8 cellular contexts compared by ENCODE assay signal in the genomic region with DNA sequence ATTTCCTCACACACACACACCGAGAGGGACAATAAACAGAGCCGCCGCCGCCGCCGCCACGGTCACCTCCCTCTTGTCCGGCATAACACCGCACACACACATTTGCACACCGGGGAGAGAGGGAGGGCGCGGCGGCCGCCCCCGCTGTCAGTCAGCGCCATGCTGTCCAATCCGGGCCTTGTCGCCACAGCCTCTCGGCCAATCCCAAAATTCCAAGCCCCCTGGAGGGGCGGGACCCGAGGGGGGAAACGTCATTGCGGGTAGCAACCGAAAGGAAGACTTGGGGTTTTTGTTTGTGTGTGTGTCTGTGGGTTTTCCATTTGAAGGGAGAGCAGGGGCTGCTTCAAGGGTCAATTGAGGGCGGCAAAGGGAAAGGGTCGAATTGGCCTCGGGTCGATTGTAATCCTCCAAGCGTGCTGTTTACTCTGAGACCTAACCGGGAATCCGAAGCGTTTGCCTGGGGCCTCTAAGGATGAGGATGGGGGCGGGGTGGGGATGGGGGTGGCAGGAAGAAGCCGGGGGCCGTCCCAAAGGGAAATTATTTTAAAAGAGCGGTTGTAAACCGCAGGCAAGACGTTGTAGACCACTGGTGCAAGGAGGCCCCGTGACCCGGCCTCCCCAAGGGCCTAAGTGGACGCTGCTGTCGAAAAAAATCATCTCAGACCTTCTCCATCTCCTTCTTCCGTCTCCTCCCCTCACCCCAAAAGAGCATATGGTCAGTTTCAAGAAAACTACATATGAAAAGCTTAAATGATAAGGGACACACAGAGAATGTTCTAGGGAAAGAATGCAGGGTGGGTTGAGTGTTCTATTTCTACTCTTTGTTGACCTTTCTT. TPM values are rescaled to one million over a fixed set of nuclear protein-coding genes. Genes with fewer than 3 reads are reported as not detected.
DNase-seq lines count a peak whose midpoint lies in the region; ATAC-seq and TF ChIP-seq lines count a peak whose summit lies in the region.

A gene with protein sequence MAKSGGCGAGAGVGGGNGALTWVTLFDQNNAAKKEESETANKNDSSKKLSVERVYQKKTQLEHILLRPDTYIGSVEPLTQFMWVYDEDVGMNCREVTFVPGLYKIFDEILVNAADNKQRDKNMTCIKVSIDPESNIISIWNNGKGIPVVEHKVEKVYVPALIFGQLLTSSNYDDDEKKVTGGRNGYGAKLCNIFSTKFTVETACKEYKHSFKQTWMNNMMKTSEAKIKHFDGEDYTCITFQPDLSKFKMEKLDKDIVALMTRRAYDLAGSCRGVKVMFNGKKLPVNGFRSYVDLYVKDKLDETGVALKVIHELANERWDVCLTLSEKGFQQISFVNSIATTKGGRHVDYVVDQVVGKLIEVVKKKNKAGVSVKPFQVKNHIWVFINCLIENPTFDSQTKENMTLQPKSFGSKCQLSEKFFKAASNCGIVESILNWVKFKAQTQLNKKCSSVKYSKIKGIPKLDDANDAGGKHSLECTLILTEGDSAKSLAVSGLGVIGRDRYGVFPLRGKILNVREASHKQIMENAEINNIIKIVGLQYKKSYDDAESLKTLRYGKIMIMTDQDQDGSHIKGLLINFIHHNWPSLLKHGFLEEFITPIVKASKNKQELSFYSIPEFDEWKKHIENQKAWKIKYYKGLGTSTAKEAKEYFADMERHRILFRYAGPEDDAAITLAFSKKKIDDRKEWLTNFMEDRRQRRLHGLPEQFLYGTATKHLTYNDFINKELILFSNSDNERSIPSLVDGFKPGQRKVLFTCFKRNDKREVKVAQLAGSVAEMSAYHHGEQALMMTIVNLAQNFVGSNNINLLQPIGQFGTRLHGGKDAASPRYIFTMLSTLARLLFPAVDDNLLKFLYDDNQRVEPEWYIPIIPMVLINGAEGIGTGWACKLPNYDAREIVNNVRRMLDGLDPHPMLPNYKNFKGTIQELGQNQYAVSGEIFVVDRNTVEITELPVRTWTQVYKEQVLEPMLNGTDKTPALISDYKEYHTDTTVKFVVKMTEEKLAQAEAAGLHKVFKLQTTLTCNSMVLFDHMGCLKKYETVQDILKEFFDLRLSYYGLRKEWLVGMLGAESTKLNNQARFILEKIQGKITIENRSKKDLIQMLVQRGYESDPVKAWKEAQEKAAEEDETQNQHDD (N-terminal part only) (minus strand): TSS at position 98 of the 836 bp plus-strand sequence. CDS start 610 bp downstream, outside the sequence.

- TF ChIP-seq EP300 in esophagus muscularis mucosa (IDR thresholded peaks at IDR 0.05) = no peak

- peak; percentile 82 for ATAC-seq in GM21786 (IDR thresholded peaks at IDR 0.05; ENCODE audit: unreplicated experiment)

- no peaks in the 10 kb centered on the region for H3K27me3 ChIP-seq in esophagus muscularis mucosa
- H3K27me3 ChIP-seq in muscle layer of duodenum (ENCODE audit: low read depth, low read length) = no peaks in the 10 kb centered on the region

- H3K4me3 ChIP-seq in esophagus muscularis mucosa (peak within 1 kb of the TSS; percentile 68 to 90 (median 80)), muscle layer of duodenum (ENCODE audit: low read depth in 1 of 2, low read length in 2 of 2) (peak within 1 kb of the TSS; percentile 81 to 93)

- no peaks in the 10 kb centered on the region for H3K36me3 ChIP-seq in KOPT-K1 (ENCODE audit: insufficient read depth, low read length)
- H3K36me3 ChIP-seq in esophagus muscularis mucosa = no peaks in the 10 kb centered on the region
- H3K36me3 ChIP-seq in muscle layer of duodenum (ENCODE audit: control insufficient read depth in 1 of 2, insufficient read depth in 2 of 2, low read length in 2 of 2) = no peaks in the 10 kb centered on the region

- H3K4me1 ChIP-seq in esophagus muscularis mucosa = peaks cover 25 to 40% (median 37%) of the 10 kb centered on the region in 4 donors
- H3K4me1 ChIP-seq in muscle layer of duodenum (ENCODE audit: control insufficient read depth in 1 of 2, insufficient read depth in 2 of 2, low read length in 2 of 2) = peaks cover 13 to 16% of the 10 kb centered on the region in 2 donors

- TF ChIP-seq CTCF in esophagus muscularis mucosa (IDR thresholded peaks at IDR 0.05) = no peak

- intact Hi-C loops in esophagus muscularis mucosa (cut with DNase I) = loop anchor here (2.0 kb wide), 1 partner anchor 118 kb away; a partner anchor contains a TSS

- H3K27ac ChIP-seq in KOPT-K1 (ENCODE audit: low read depth, low read length, poor library complexity, severe bottlenecking) (peak within 1 kb of the TSS; percentile 94), esophagus muscularis mucosa (replicated peaks in 1 of 4) (peak within 1 kb of the TSS; percentile 96 to 99 (median 98)), muscle layer of duodenum (ENCODE audit: low read length) (peak within 1 kb of the TSS; percentile 90)

- no peaks in the 10 kb centered on the region for H3K9me3 ChIP-seq in KOPT-K1 (ENCODE audit: insufficient read depth, low read length, poor library complexity, severe bottlenecking)
- H3K9me3 ChIP-seq in esophagus muscularis mucosa = no peaks in the 10 kb centered on the region
- no peaks in the 10 kb centered on the region for H3K9me3 ChIP-seq in muscle layer of duodenum (ENCODE audit: control insufficient read depth in 1 of 2, low read length in 2 of 2)

- DNase-seq in DMS79 (lab: John Stamatoyannopoulos, UW) (peak; percentile 67), RKO (ENCODE audit: low spot score) (peak; percentile 94), activated T-helper 1 cell treated with Interleukin-2 at 50 U/mL for 16 hours (ENCODE audit: low read depth) (peak; percentile 91), esophagus muscularis mucosa (ENCODE audit: extremely low spot score) (peak; percentile 99)
- DNase-seq in stimulated activated CD8-positive, alpha-beta memory T cell treated with anti-CD3 and anti-CD28 coated beads, Interleukin-7, amount 100 ng/mL, for 4 hours (ENCODE audit: low read depth in 2 of 2) = peak; percentile 91 to 93

- WGBS in esophagus muscularis mucosa = 2% methylated on average over 30 of the region's 43 CpGs

- peak; percentile 72 for TF ChIP-seq POLR2A in esophagus muscularis mucosa (IDR thresholded peaks at IDR 0.05; ENCODE audit: low read depth)

RNA-seq across cellular contexts. Expression of the gene that starts here (rescaled TPM):
- 100 to 1,000 TPM in 3 of 4 donors, 10 to 100 TPM in 1; 87.1 to 115 (median 107) TPM for total RNA-seq in esophagus muscularis mucosa

Comparison
In these comparisons a context has a peak if more than half of its experiments do, and no peak if none do; other contexts are left out.
1. Peak in every context shown above with its lines: DNase-seq, ATAC-seq, H3K4me3 ChIP-seq and H3K27ac ChIP-seq.